Comparison of ENCODE assay signal across 16 cellular contexts in the genomic region with DNA sequence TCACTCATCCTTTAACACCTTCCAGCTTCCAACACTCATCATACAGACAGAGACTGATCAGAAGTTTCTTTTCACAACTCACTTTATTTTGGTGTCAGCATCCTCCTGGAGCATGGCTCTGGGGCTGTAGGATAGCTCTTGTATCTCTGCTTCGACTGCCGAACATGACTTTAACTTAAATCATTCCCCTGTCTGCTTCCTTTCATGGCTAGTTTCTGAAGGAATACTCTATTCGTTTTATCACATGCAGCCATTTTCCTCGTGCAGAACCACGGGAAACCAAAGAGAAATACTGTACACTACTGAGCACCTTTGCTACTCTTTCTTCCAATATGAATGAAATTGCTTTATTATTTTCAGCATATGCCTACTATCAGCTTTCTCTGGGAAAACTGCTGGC. TPM values are rescaled to one million over a fixed set of nuclear protein-coding genes. Genes with fewer than 3 reads are reported as not detected.
DNase-seq lines count a peak whose midpoint lies in the region; ATAC-seq, FAIRE-seq and TF ChIP-seq lines count a peak whose summit lies in the region.
"Had no signal": no experiment of that assay in that cellular context is flagged by ENCODE, and none has a peak within 500 bp of the region (broad histone marks: within the 10 kb centered on the region; RNA-seq: fewer than 3 reads in every experiment).

No MANE protein-coding gene starts in this region.

- no peak for ATAC-seq in K562

- peak overlapping the region; percentile 21; the same call in 1 of the 2 replicates for H2AFZ ChIP-seq in Loucy (ENCODE audit: low read length)
- peak overlapping the region; percentile 9 for H2AFZ ChIP-seq in K562 (ENCODE audit: low read depth, low read length)
- H2AFZ ChIP-seq: GM23248 had no signal

- no peak overlapping the region for H3K9ac ChIP-seq in Loucy (ENCODE audit: low read depth, low read length, poor library complexity, severe bottlenecking)
- H3K9ac ChIP-seq in K562 (ENCODE audit: insufficient read depth in 1 of 2, low read depth in 2 of 2, low read length in 2 of 2) = no peak overlapping the region
- H3K9ac ChIP-seq: GM23248 had no signal

- H3K27me3 ChIP-seq in DOHH2 (ENCODE audit: control insufficient read depth, low read length) (peaks cover 29% of the 10 kb centered on the region), Loucy (ENCODE audit: insufficient read depth, low read length, poor library complexity, severe bottlenecking) (no peaks in the 10 kb centered on the region), K562 (ENCODE audit: control insufficient read depth in 2 of 2, insufficient read depth in 2 of 2, low read length in 2 of 2) (no peaks in the 10 kb centered on the region; a peak in 1 of 5 replicates), testis (no peaks in the 10 kb centered on the region)

- TF ChIP-seq RAD21 in K562 (CRISPR knock-in tag; conservative IDR thresholded peaks at IDR 0.05 in 1 of 2, IDR thresholded peaks at IDR 0.05 in 1 of 2) = no peak

- BruUV-seq in K562 (replicated peaks; lab: Mats Ljungman, UMichigan) = no TSS peak

- TF ChIP-seq EP300 in K562 (IDR thresholded peaks at IDR 0.05; ENCODE audit: low read length) = no peak

- no peaks in the 10 kb centered on the region for H3K9me3 ChIP-seq in DOHH2 (ENCODE audit: control insufficient read depth, insufficient read depth, low read length)
- H3K9me3 ChIP-seq in Loucy (ENCODE audit: insufficient read depth, low read depth, low read length) = no peaks in the 10 kb centered on the region
- no peaks in the 10 kb centered on the region for H3K9me3 ChIP-seq in K562 (replicated peaks; ENCODE audit: control insufficient read depth, insufficient read depth, low read depth, low read length)
- H3K9me3 ChIP-seq in testis = no peaks in the 10 kb centered on the region
- H3K9me3 ChIP-seq: HAP-1 had no signal

- FAIRE-seq in K562 (lab: Jason Lieb, UNC) = no peak
- FAIRE-seq: A204.1 had no signal

- CTCF ChIA-PET in K562 (lab: Yijun Ruan, JAX; ENCODE audit: low intra/inter-chr PET ratio) = no interaction called here

- H3K4me2 ChIP-seq in DOHH2 (ENCODE audit: low read length) (peak overlapping the region; percentile 84), Loucy (ENCODE audit: low read depth, low read length, poor library complexity, severe bottlenecking) (no peak overlapping the region), K562 (ENCODE audit: insufficient read depth, low read length) (0 out of 2 replicates have a peak overlapping the region, but pooled peaks have one; percentile 19)

- TF ChIP-seq POLR2A in K562 (conservative IDR thresholded peaks at IDR 0.05) = no peak
- no peak for TF ChIP-seq POLR2A in testis (IDR thresholded peaks at IDR 0.05)

- no peaks in the 10 kb centered on the region for H3K9me1 ChIP-seq in K562 (ENCODE audit: control insufficient read depth, insufficient read depth, low read length)

- in situ Hi-C loops in K562 (cut with MboI) = no loop called here

- no peaks in the 10 kb centered on the region for H3K36me3 ChIP-seq in DOHH2 (ENCODE audit: control insufficient read depth, low read length)
- H3K36me3 ChIP-seq in Loucy (ENCODE audit: insufficient read depth, low read length) = no peaks in the 10 kb centered on the region
- no peaks in the 10 kb centered on the region; the same call in 2 of the 3 replicates for H3K36me3 ChIP-seq in K562 (ENCODE audit: control insufficient read depth, insufficient read depth, low read length)
- H3K36me3 ChIP-seq in testis (ENCODE audit: low read depth, missing control alignments) = no peaks in the 10 kb centered on the region
- H3K36me3 ChIP-seq: HAP-1 had no signal

- H3K27ac ChIP-seq in DOHH2 (ENCODE audit: low read depth, low read length) (no peak overlapping the region), K562 (ENCODE audit: extremely low read depth, low read depth, low read length) (no peak overlapping the region), testis (no peak overlapping the region)
- H3K27ac ChIP-seq: C4-2B, GM23248, HL-60 had no signal

- intact Hi-C loops in K562 (cut with micrococcal nuclease) = no loop called here
- intact Hi-C loops in testis (cut with DNase I; ENCODE audit: low total_unique reads) = no loop called here

- peaks cover 11% of the 10 kb centered on the region for H3F3A ChIP-seq in DOHH2 (ENCODE audit: control insufficient read depth, insufficient read depth)
- no peaks in the 10 kb centered on the region for H3F3A ChIP-seq in Loucy (ENCODE audit: low read depth)

- H3K79me2 ChIP-seq in DOHH2 (ENCODE audit: control insufficient read depth, low read length) (no peaks in the 10 kb centered on the region), Loucy (ENCODE audit: insufficient read depth, low read length) (peaks cover 19% of the 10 kb centered on the region), K562 (ENCODE audit: control insufficient read depth, insufficient read depth, low read length) (no peaks in the 10 kb centered on the region; the same call in 2 of the 3 replicates)

- no peaks in the 10 kb centered on the region for H4K20me1 ChIP-seq in DOHH2 (ENCODE audit: control insufficient read depth, insufficient read depth, low read depth, low read length)
- H4K20me1 ChIP-seq in Loucy (ENCODE audit: insufficient read depth, low read length, poor library complexity, severe bottlenecking) = no peaks in the 10 kb centered on the region
- no peaks in the 10 kb centered on the region for H4K20me1 ChIP-seq in K562 (replicated peaks; ENCODE audit: control insufficient read depth, insufficient read depth, low read length)

- H3K4me1 ChIP-seq in DOHH2 (ENCODE audit: control insufficient read depth, low read length) (peaks cover 38% of the 10 kb centered on the region), Loucy (ENCODE audit: insufficient read depth, low read length, poor library complexity, severe bottlenecking) (peaks cover 30% of the 10 kb centered on the region), K562 (replicated peaks in 1 of 2; ENCODE audit: control insufficient read depth in 2 of 2, insufficient read depth in 2 of 2, low read length in 2 of 2) (peaks cover 11 to 13% of the 10 kb centered on the region in 2 experiments; a peak in 4 of 5 replicates), testis (peaks cover 4% of the 10 kb centered on the region)

- DNase-seq in K562 (ENCODE audit: extremely low read depth in 1 of 4, low spot score in 3 of 4) (no peak), testis (no peak), GM19240 (ENCODE audit: insufficient read length, low spot score) (no peak)
- no peak for DNase-seq in stimulated activated CD4-positive, alpha-beta T cell treated with anti-CD3 and anti-CD28 coated beads, Interleukin-4, amount 100 ng/mL, for 24 hours
- DNase-seq: AML-193; CD4-positive, alpha-beta memory T cell; DMS153; DMS79; GF-D8; GM23248 had no signal

- POLR2A ChIA-PET in K562 (lab: Yijun Ruan, JAX) = interaction anchor here (1.0 to 2.7 kb wide), 2 partner anchors 9 to 11 kb away, joined by 3 to 15 read pairs; a partner anchor contains a TSS

- peak overlapping the region; percentile 81; the same call in 1 of the 2 replicates for H3K4me3 ChIP-seq in DOHH2 (ENCODE audit: low read length)
- H3K4me3 ChIP-seq in Loucy (ENCODE audit: low read length, poor library complexity, severe bottlenecking) = no peak overlapping the region
- no peak overlapping the region for H3K4me3 ChIP-seq in K562
- H3K4me3 ChIP-seq in testis = no peak overlapping the region
- H3K4me3 ChIP-seq: GM23248, HAP-1 had no signal

- TF ChIP-seq CTCF in DOHH2 (IDR thresholded peaks at IDR 0.05; ENCODE audit: low read depth, low read length, poor library complexity, severe bottlenecking) (no peak), Loucy (conservative IDR thresholded peaks at IDR 0.05; ENCODE audit: low read length) (no peak), K562 (IDR thresholded peaks at IDR 0.05 in 2 of 3, conservative IDR thresholded peaks at IDR 0.05 in 1 of 3; ENCODE audit: insufficient read depth in 2 of 3, low read depth in 1 of 3, low read length in 3 of 3) (no peak), testis (IDR thresholded peaks at IDR 0.05) (no peak)

- no peaks in the 10 kb centered on the region for H3K9me2 ChIP-seq in DOHH2 (replicated peaks; ENCODE audit: control insufficient read depth, low read length)
- H3K9me2 ChIP-seq in Loucy (replicated peaks; ENCODE audit: low read depth, low read length) = no peaks in the 10 kb centered on the region

- 2% methylated on average over 5 of the region's 5 CpGs for WGBS in K562 (ENCODE audit: insufficient coverage, low coverage, missing lambda C conversion rate)
- 74 to 81% methylated on average over 5 of the region's 5 CpGs for WGBS in testis, 2 donors

RNA-seq across cellular contexts. Expression of a gene that starts 2.1 kb away (rescaled TPM):
- total RNA-seq in K562 (2011; cell fraction: chromatin; rRNA removed; ENCODE audit: low replicate concordance) = 3.1 and 8.1 TPM in 2 replicates
- 0.83 and 1.4 TPM in 2 replicates for total RNA-seq in K562 (2011; cell fraction: nucleolus; rRNA removed)
- 5.7 and 14.4 TPM in 2 replicates for total RNA-seq in K562 (2011; cell fraction: nucleoplasm; rRNA removed)
- total RNA-seq in K562 (2014; rRNA removed) (2.2 TPM in 2 replicates), K562 (2014; rRNA removed; fragmentation: Illumina TruSeq; extraction: Trizol) (3.8 and 4.8 TPM in 2 replicates), K562 (2015; rRNA removed; fragmentation: Illumina TruSeq; extraction: Trizol) (3.3 and 3.6 TPM in 2 replicates), K562 (2021) (3.2 and 3.4 TPM in 2 replicates), testis (1 to 10 TPM; 5.8 to 5.9 TPM)
- polyA plus RNA-seq in K562 (2011; rRNA removed) (2.3 and 3.6 TPM in 2 replicates), K562 (2014; fragmentation: Illumina TruSeq; extraction: Trizol) (2.7 and 3.0 TPM in 2 replicates), K562 (2014; fragmentation: Nextera tagmentation; extraction: Ambion mirVana) (under 1 TPM; 0.49 to 0.85 TPM), K562 (2014; rRNA removed) (2.1 and 3.3 TPM in 2 replicates), testis (ENCODE audit: insufficient read depth, low read depth, low replicate concordance) (6.4 TPM)
- 0.57 and 1.1 TPM in 2 replicates for polyA plus RNA-seq in K562 (2011; cell fraction: cytosol; rRNA removed)
- polyA plus RNA-seq in K562 (2011; cell fraction: nucleus; rRNA removed) = 2.7 and 2.9 TPM in 2 replicates
- 1.7 and 4.4 TPM in 2 replicates for polyA plus RNA-seq in K562 (2012)
- 2.3 and 3.5 TPM in 2 replicates for polyA minus RNA-seq in K562 (2011; rRNA and poly(A)+ RNA removed)
- 0.91 and 1.7 TPM in 2 replicates for polyA minus RNA-seq in K562 (2011; cell fraction: cytosol; rRNA and poly(A)+ RNA removed)
- 1.8 and 1.9 TPM in 2 replicates for polyA minus RNA-seq in K562 (2011; cell fraction: nucleus; rRNA and poly(A)+ RNA removed)

RNA-seq across cellular contexts. Expression of a gene that starts 11.9 kb away (rescaled TPM):
- total RNA-seq in K562 (2011; cell fraction: chromatin; rRNA removed; ENCODE audit: low replicate concordance) = 2.4 and 7.0 TPM in 2 replicates
- total RNA-seq in K562 (2011; cell fraction: nucleolus; rRNA removed) = 2.8 and 3.2 TPM in 2 replicates
- total RNA-seq in K562 (2011; cell fraction: nucleoplasm; rRNA removed) = 3.1 and 5.4 TPM in 2 replicates
- total RNA-seq in K562 (2014; rRNA removed) (8.8 and 10.9 TPM in 2 replicates), K562 (2014; rRNA removed; fragmentation: Illumina TruSeq; extraction: Trizol) (13.6 and 14.2 TPM in 2 replicates), K562 (2015; rRNA removed; fragmentation: Illumina TruSeq; extraction: Trizol) (11.2 and 11.3 TPM in 2 replicates), K562 (2021) (9.7 and 10.3 TPM in 2 replicates), testis (10 to 100 TPM; 18.7 to 19.9 TPM)
- polyA plus RNA-seq in K562 (2011; rRNA removed) (11.3 and 30.3 TPM in 2 replicates), K562 (2014; fragmentation: Illumina TruSeq; extraction: Trizol) (7.9 and 9.5 TPM in 2 replicates), K562 (2014; fragmentation: Nextera tagmentation; extraction: Ambion mirVana) (1 to 10 TPM; 4.3 to 4.8 TPM), K562 (2014; rRNA removed) (9.8 and 10.7 TPM in 2 replicates), testis (ENCODE audit: insufficient read depth, low read depth, low replicate concordance) (21.1 TPM)
- polyA plus RNA-seq in K562 (2011; cell fraction: cytosol; rRNA removed) = 6.9 and 16.4 TPM in 2 replicates
- 4.8 and 5.0 TPM in 2 replicates for polyA plus RNA-seq in K562 (2011; cell fraction: nucleus; rRNA removed)
- polyA plus RNA-seq in K562 (2012) = 11.4 and 11.6 TPM in 2 replicates
- polyA minus RNA-seq in K562 (2011; rRNA and poly(A)+ RNA removed) = 4.8 and 8.9 TPM in 2 replicates
- polyA minus RNA-seq in K562 (2011; cell fraction: cytosol; rRNA and poly(A)+ RNA removed) = 2.9 and 6.2 TPM in 2 replicates
- 2.0 and 3.6 TPM in 2 replicates for polyA minus RNA-seq in K562 (2011; cell fraction: nucleus; rRNA and poly(A)+ RNA removed)
